ENCODE assay signal across 1 cellular context in the genomic region with DNA sequence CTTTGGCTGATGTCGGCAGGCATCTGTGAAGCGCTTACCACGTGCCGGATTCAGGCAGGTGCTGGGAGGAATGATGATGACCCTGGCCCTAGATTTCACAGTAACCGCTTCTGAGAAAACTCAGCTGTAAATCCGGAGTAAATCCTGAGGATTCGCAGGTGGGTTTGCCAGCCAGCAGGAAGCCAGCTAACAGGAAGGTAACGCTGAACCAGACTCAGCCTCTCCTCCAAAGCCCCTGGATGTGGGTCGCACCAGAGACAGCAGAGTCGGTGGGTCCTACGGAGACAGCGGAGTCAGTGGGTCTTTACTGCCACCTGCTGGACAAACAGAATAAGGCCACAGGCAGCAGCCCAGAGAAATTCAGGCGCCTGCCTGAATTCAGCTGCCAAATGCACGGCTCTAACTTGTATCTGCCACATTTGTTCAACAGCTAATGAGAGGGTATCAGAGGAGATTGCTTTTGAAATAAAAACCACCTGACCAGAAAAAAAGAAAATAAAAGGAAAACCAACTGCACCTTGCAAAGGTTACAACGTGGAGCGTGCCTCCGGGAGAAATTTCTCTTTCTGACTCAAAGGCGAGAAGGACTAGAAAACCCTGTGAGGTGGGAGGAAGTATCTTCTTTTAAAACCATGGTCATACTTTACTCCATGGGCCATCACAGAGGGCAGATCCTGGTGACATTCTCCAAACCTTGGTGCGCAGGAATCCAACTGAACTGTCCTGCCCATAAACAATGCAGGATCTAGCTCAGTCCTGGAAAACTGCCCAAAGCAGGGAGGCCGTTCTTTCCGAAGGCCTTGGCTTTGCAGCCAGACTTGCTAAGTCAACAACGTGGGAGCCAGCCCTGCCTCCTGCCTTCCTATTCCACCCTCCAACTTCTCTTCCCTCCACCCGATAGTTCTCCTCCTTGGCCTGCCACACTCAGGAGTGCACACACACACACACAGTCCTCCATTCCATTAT.
TF ChIP-seq lines count a peak whose summit lies in the region.

No MANE protein-coding gene starts in this region.

TF ChIP-seq in HEK293, 187 proteins besides CTCF, POLR2A, EP300 and RAD21 (continued from another document and continues in another):
- TF ChIP-seq, protein P1, sequence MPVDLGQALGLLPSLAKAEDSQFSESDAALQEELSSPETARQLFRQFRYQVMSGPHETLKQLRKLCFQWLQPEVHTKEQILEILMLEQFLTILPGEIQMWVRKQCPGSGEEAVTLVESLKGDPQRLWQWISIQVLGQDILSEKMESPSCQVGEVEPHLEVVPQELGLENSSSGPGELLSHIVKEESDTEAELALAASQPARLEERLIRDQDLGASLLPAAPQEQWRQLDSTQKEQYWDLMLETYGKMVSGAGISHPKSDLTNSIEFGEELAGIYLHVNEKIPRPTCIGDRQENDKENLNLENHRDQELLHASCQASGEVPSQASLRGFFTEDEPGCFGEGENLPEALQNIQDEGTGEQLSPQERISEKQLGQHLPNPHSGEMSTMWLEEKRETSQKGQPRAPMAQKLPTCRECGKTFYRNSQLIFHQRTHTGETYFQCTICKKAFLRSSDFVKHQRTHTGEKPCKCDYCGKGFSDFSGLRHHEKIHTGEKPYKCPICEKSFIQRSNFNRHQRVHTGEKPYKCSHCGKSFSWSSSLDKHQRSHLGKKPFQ (tag by site-specific recombination; IDR thresholded peaks at IDR 0.05), result no peak
- TF ChIP-seq ZNF654 (tag by site-specific recombination; IDR thresholded peaks at IDR 0.05; ENCODE audit: low read depth) (peak; percentile 100), SCRT2 (tag by site-specific recombination; IDR thresholded peaks at IDR 0.05) (no peak), ZNF48 (tag by site-specific recombination; IDR thresholded peaks at IDR 0.05) (no peak), ZNF596 (tag by site-specific recombination; IDR thresholded peaks at IDR 0.05) (no peak), ZNF701 (tag by site-specific recombination; IDR thresholded peaks at IDR 0.05) (no peak), ZBTB17 (tag by site-specific recombination; IDR thresholded peaks at IDR 0.05) (peak; percentile 85), ZNF184 (tag by site-specific recombination; IDR thresholded peaks at IDR 0.05) (no peak), ZNF157 (tag by site-specific recombination; IDR thresholded peaks at IDR 0.05) (no peak), SP3 (tag by site-specific recombination; IDR thresholded peaks at IDR 0.05) (no peak), BCL11A (tag by site-specific recombination; IDR thresholded peaks at IDR 0.05; ENCODE audit: low read depth) (no peak), ZNF544 (tag by site-specific recombination; IDR thresholded peaks at IDR 0.05) (no peak), ZNF677 (tag by site-specific recombination; IDR thresholded peaks at IDR 0.05) (no peak), ZFP41 (tag by site-specific recombination; IDR thresholded peaks at IDR 0.05; ENCODE audit: borderline replicate concordance) (no peak), ZNF664 (tag by site-specific recombination; IDR thresholded peaks at IDR 0.05) (no peak), ZNF747 (tag by site-specific recombination; IDR thresholded peaks at IDR 0.05) (no peak), ZNF274 (IDR thresholded peaks at IDR 0.05; ENCODE audit: low read length) (no peak), ZNF274 (tag by site-specific recombination; IDR thresholded peaks at IDR 0.05; ENCODE audit: borderline replicate concordance) (no peak), SP2 (tag by site-specific recombination; IDR thresholded peaks at IDR 0.05) (no peak), SALL2 (tag by site-specific recombination; IDR thresholded peaks at IDR 0.05; ENCODE audit: borderline replicate concordance) (no peak), EGR2 (tag by site-specific recombination; IDR thresholded peaks at IDR 0.05; ENCODE audit: low read depth) (no peak), ZNF660 (tag by site-specific recombination; IDR thresholded peaks at IDR 0.05) (peak; percentile 87; the same call in 1 of the 2 replicates), ZEB2 (tag by site-specific recombination; IDR thresholded peaks at IDR 0.05) (0 out of 2 replicates have a peak, but pooled peaks have one; percentile 27), ZFP69B (tag by site-specific recombination; IDR thresholded peaks at IDR 0.05) (peak; percentile 91), ZFHX2 (tag by site-specific recombination; conservative IDR thresholded peaks at IDR 0.05) (peak; percentile 25; the same call in 1 of the 2 replicates), ZNF529 (tag by site-specific recombination; IDR thresholded peaks at IDR 0.05; ENCODE audit: insufficient replicate concordance) (no peak), ZNF133 (tag by site-specific recombination; IDR thresholded peaks at IDR 0.05) (no peak), ZNF768 (tag by site-specific recombination; IDR thresholded peaks at IDR 0.05) (no peak), GLIS1 (tag by site-specific recombination; IDR thresholded peaks at IDR 0.05) (no peak), REPIN1 (tag by site-specific recombination; IDR thresholded peaks at IDR 0.05; ENCODE audit: low read depth) (no peak)
- TF ChIP-seq, protein P2, sequence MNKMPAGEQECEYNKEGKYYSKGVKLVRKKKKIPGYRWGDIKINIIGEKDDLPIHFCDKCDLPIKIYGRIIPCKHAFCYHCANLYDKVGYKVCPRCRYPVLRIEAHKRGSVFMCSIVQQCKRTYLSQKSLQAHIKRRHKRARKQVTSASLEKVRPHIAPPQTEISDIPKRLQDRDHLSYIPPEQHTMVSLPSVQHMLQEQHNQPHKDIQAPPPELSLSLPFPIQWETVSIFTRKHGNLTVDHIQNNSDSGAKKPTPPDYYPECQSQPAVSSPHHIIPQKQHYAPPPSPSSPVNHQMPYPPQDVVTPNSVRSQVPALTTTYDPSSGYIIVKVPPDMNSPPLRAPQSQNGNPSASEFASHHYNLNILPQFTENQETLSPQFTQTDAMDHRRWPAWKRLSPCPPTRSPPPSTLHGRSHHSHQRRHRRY (tag by site-specific recombination; IDR thresholded peaks at IDR 0.05), result no peak
- TF ChIP-seq, protein P3, sequence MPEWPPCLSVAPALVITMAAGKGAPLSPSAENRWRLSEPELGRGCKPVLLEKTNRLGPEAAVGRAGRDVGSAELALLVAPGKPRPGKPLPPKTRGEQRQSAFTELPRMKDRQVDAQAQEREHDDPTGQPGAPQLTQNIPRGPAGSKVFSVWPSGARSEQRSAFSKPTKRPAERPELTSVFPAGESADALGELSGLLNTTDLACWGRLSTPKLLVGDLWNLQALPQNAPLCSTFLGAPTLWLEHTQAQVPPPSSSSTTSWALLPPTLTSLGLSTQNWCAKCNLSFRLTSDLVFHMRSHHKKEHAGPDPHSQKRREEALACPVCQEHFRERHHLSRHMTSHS (tag by site-specific recombination; IDR thresholded peaks at IDR 0.05), result 0 out of 2 replicates have a peak, but pooled peaks have one; percentile 23
- TF ChIP-seq, protein P4, sequence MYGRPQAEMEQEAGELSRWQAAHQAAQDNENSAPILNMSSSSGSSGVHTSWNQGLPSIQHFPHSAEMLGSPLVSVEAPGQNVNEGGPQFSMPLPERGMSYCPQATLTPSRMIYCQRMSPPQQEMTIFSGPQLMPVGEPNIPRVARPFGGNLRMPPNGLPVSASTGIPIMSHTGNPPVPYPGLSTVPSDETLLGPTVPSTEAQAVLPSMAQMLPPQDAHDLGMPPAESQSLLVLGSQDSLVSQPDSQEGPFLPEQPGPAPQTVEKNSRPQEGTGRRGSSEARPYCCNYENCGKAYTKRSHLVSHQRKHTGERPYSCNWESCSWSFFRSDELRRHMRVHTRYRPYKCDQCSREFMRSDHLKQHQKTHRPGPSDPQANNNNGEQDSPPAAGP (tag by site-specific recombination; IDR thresholded peaks at IDR 0.05), result no peak
- TF ChIP-seq, protein P5, sequence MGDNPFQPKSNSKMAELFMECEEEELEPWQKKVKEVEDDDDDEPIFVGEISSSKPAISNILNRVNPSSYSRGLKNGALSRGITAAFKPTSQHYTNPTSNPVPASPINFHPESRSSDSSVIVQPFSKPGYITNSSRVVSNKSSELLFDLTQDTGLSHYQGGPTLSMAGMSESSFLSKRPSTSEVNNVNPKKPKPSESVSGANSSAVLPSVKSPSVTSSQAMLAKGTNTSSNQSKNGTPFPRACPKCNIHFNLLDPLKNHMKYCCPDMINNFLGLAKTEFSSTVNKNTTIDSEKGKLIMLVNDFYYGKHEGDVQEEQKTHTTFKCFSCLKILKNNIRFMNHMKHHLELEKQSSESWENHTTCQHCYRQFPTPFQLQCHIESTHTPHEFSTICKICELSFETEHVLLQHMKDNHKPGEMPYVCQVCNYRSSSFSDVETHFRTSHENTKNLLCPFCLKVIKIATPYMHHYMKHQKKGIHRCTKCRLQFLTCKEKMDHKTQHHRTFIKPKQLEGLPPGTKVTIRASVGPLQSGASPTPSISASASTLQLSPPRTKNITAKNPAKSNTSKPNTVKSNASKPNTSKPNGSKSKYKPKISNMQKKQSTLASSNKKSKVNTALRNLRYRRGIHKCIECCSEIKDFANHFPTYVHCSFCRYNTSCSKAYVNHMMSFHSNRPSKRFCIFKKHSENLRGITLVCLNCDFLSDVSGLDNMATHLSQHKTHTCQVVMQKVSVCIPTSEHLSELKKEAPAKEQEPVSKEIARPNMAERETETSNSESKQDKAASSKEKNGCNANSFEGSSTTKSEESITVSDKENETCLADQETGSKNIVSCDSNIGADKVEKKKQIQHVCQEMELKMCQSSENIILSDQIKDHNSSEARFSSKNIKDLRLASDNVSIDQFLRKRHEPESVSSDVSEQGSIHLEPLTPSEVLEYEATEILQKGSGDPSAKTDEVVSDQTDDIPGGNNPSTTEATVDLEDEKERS (tag by site-specific recombination; IDR thresholded peaks at IDR 0.05), result no peak
- TF ChIP-seq, protein P6, sequence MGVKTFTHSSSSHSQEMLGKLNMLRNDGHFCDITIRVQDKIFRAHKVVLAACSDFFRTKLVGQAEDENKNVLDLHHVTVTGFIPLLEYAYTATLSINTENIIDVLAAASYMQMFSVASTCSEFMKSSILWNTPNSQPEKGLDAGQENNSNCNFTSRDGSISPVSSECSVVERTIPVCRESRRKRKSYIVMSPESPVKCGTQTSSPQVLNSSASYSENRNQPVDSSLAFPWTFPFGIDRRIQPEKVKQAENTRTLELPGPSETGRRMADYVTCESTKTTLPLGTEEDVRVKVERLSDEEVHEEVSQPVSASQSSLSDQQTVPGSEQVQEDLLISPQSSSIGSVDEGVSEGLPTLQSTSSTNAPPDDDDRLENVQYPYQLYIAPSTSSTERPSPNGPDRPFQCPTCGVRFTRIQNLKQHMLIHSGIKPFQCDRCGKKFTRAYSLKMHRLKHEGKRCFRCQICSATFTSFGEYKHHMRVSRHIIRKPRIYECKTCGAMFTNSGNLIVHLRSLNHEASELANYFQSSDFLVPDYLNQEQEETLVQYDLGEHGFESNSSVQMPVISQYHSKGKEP (tag by site-specific recombination; IDR thresholded peaks at IDR 0.05), result no peak
- TF ChIP-seq, protein P7, sequence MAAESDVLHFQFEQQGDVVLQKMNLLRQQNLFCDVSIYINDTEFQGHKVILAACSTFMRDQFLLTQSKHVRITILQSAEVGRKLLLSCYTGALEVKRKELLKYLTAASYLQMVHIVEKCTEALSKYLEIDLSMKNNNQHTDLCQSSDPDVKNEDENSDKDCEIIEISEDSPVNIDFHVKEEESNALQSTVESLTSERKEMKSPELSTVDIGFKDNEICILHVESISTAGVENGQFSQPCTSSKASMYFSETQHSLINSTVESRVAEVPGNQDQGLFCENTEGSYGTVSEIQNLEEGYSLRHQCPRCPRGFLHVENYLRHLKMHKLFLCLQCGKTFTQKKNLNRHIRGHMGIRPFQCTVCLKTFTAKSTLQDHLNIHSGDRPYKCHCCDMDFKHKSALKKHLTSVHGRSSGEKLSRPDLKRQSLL (tag by site-specific recombination; IDR thresholded peaks at IDR 0.05), result no peak
- TF ChIP-seq, protein P8, sequence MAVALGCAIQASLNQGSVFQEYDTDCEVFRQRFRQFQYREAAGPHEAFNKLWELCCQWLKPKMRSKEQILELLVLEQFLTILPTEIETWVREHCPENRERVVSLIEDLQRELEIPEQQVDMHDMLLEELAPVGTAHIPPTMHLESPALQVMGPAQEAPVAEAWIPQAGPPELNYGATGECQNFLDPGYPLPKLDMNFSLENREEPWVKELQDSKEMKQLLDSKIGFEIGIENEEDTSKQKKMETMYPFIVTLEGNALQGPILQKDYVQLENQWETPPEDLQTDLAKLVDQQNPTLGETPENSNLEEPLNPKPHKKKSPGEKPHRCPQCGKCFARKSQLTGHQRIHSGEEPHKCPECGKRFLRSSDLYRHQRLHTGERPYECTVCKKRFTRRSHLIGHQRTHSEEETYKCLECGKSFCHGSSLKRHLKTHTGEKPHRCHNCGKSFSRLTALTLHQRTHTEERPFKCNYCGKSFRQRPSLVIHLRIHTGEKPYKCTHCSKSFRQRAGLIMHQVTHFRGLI (tag by site-specific recombination; IDR thresholded peaks at IDR 0.05), result no peak
- TF ChIP-seq, protein P9, sequence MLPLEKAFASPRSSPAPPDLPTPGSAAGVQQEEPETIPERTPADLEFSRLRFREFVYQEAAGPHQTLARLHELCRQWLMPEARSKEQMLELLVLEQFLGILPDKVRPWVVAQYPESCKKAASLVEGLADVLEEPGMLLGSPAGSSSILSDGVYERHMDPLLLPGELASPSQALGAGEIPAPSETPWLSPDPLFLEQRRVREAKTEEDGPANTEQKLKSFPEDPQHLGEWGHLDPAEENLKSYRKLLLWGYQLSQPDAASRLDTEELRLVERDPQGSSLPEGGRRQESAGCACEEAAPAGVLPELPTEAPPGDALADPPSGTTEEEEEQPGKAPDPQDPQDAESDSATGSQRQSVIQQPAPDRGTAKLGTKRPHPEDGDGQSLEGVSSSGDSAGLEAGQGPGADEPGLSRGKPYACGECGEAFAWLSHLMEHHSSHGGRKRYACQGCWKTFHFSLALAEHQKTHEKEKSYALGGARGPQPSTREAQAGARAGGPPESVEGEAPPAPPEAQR (tag by site-specific recombination; IDR thresholded peaks at IDR 0.05), result no peak
- TF ChIP-seq, protein P10, sequence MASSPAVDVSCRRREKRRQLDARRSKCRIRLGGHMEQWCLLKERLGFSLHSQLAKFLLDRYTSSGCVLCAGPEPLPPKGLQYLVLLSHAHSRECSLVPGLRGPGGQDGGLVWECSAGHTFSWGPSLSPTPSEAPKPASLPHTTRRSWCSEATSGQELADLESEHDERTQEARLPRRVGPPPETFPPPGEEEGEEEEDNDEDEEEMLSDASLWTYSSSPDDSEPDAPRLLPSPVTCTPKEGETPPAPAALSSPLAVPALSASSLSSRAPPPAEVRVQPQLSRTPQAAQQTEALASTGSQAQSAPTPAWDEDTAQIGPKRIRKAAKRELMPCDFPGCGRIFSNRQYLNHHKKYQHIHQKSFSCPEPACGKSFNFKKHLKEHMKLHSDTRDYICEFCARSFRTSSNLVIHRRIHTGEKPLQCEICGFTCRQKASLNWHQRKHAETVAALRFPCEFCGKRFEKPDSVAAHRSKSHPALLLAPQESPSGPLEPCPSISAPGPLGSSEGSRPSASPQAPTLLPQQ (tag by site-specific recombination; IDR thresholded peaks at IDR 0.05), result peak; percentile 93
- TF ChIP-seq, protein P11, sequence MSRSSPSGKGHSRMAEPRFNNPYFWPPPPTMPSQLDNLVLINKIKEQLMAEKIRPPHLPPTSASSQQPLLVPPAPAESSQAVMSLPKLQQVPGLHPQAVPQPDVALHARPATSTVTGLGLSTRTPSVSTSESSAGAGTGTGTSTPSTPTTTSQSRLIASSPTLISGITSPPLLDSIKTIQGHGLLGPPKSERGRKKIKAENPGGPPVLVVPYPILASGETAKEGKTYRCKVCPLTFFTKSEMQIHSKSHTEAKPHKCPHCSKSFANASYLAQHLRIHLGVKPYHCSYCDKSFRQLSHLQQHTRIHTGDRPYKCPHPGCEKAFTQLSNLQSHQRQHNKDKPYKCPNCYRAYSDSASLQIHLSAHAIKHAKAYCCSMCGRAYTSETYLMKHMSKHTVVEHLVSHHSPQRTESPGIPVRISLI (tag by site-specific recombination; IDR thresholded peaks at IDR 0.05), result no peak
